31 cellular contexts compared by ENCODE assay signal in genomic region chr14:101957406-101958234, GRCh38.
"Had no signal": no experiment of that assay in that cellular context is flagged by ENCODE, and none has a peak within 500 bp of the region (broad histone marks: within the 10 kb centered on the region; RNA-seq: fewer than 3 reads in every experiment).

No MANE protein-coding gene starts in this region.

- H3K36me3 ChIP-seq: adrenal gland, colonic mucosa, heart left ventricle, neutrophil, ovary, prostate gland, sigmoid colon, uterus had no signal

- ATAC-seq: activated T-cell treated with anti-CD3 and anti-CD28 coated beads, Interleukin-2, amount 50 U/mL, for 72 hours; body of pancreas; esophagus mucosa; heart left ventricle; stimulated activated memory B cell treated with anti-CD40 and anti-IgM and Interleukin-4, amounts not matched to agents 10 μg/mL and 1 μg/mL and 100 μg/mL, for 72 hours; stimulated activated naive CD8-positive, alpha-beta T cell treated with anti-CD3 and anti-CD28 coated beads, Interleukin-15, amount 100 ng/mL, for 72 hours had no signal

- H3K9me3 ChIP-seq: adrenal gland, body of pancreas, colonic mucosa, heart left ventricle, mucosa of descending colon, neutrophil, ovary, prostate gland, sigmoid colon, uterus had no signal

- H3K27me3 ChIP-seq: adrenal gland, body of pancreas, colonic mucosa, dorsolateral prefrontal cortex, heart left ventricle, neutrophil, ovary, sigmoid colon, uterus had no signal

- H3K4me1 ChIP-seq: adrenal gland, colonic mucosa, prostate gland, uterus had no signal

- H3K27ac ChIP-seq: adrenal gland, body of pancreas, colonic mucosa, dorsolateral prefrontal cortex, heart left ventricle, neutrophil, ovary, prostate gland, sigmoid colon, uterus, VCaP had no signal

- DNase-seq: activated CD4-positive, alpha-beta T cell treated with anti-CD3 and anti-CD28 coated beads for 4 hours; activated CD4-positive, alpha-beta T cell treated with anti-CD3 and anti-CD28 coated beads, Interleukin-2, amount 50 U/mL, for 4 hours; activated naive CD4-positive, alpha-beta T cell treated with anti-CD3 and anti-CD28 coated beads for 36 hours; activated naive CD8-positive, alpha-beta T cell treated with anti-CD3 and anti-CD28 coated beads for 36 hours; activated T-cell treated with anti-CD3 and anti-CD28 coated beads for 4 hours; activated T-cell treated with anti-CD3 and anti-CD28 coated beads, Interleukin-2, amount 50 U/mL, for 72 hours; body of pancreas; colonic mucosa; foreskin fibroblast; heart left ventricle; hypothalamus; immature natural killer cell; mesendoderm; mucosa of descending colon; retina; sigmoid colon; stimulated activated CD4-positive, alpha-beta T cell treated with anti-CD3 and anti-CD28 coated beads, Interleukin-1b, Interleukin-23, amount 100 ng/mL, for 48 hours; stimulated activated CD4-positive, alpha-beta T cell treated with anti-CD3 and anti-CD28 coated beads, Interleukin-4, amount 100 ng/mL, for 4 hours; stimulated activated CD8-positive, alpha-beta memory T cell treated with anti-CD3 and anti-CD28 coated beads, Interleukin-4, amount 100 ng/mL, for 48 hours; stimulated activated naive CD8-positive, alpha-beta T cell treated with anti-CD3 and anti-CD28 coated beads, Interleukin-15, amount 100 ng/mL, for 72 hours; substantia nigra; T-helper 2 cell; uterus had no signal

- H3K4me3 ChIP-seq: adrenal gland, body of pancreas, colonic mucosa, dorsolateral prefrontal cortex, heart left ventricle, mucosa of descending colon, ovary, prostate gland, sigmoid colon, uterus had no signal
